Comparison of ENCODE assay signal across 11 cellular contexts in genomic region chr3:192831111-192831644, GRCh38.
A peak's percentile ranks its signal among the peaks of the same experiment; 100 is the strongest.
DNase-seq lines count a peak whose midpoint lies in the region; ATAC-seq and TF ChIP-seq lines count a peak whose summit lies in the region.
"Had no signal": no experiment of that assay in that cellular context is flagged by ENCODE, and none has a peak within 500 bp of the region (broad histone marks: within the 10 kb centered on the region; RNA-seq: fewer than 3 reads in every experiment).

No MANE protein-coding gene starts in this region.

- H3K4me2 ChIP-seq in PC-9 = no peak overlapping the region

- no peaks in the 10 kb centered on the region for H3K9me2 ChIP-seq in PC-9 (ENCODE audit: insufficient read depth)

- no peaks in the 10 kb centered on the region; the same call in 1 of the 2 replicates for H4K20me1 ChIP-seq in PC-9 (ENCODE audit: insufficient read depth)

- H3K36me3 ChIP-seq in left ventricle myocardium inferior (no peaks in the 10 kb centered on the region), brain microvascular endothelial cell (replicated peaks) (no peaks in the 10 kb centered on the region), thoracic aorta (no peaks in the 10 kb centered on the region), PC-9 (ENCODE audit: low read depth) (no peaks in the 10 kb centered on the region)

- no TSS peak for BruUV-seq in PC-9 (replicated peaks; lab: Mats Ljungman, UMichigan)

- H3K4me1 ChIP-seq in left ventricle myocardium inferior (peaks cover 57% of the 10 kb centered on the region), thoracic aorta (ENCODE audit: control insufficient read depth in 1 of 2, low read depth in 2 of 2) (peaks cover 0 to 50% of the 10 kb centered on the region in 2 donors), PC-9 (replicated peaks; ENCODE audit: insufficient read depth) (no peaks in the 10 kb centered on the region; the same call in 1 of the 2 replicates)

- H3K9me3 ChIP-seq in left ventricle myocardium inferior (replicated peaks) = no peaks in the 10 kb centered on the region
- H3K9me3 ChIP-seq in thoracic aorta = no peaks in the 10 kb centered on the region
- no peaks in the 10 kb centered on the region for H3K9me3 ChIP-seq in PC-9 (ENCODE audit: insufficient read depth, low read depth)

- CTCF ChIA-PET in PC-9 (lab: Charles Lee) = no interaction called here

- DNase-seq in left ventricle myocardium inferior (no peak), Right ventricle myocardium inferior (ENCODE audit: missing footprints) (no peak), brain microvascular endothelial cell (peak; percentile 86), thoracic aorta (ENCODE audit: low spot score) (no peak), PC-9 (no peak), T1000 (lab: John Stamatoyannopoulos, UW) (no peak)
- no peak for DNase-seq in activated CD8-positive, alpha-beta memory T cell treated with anti-CD3 and anti-CD28 coated beads, Interleukin-2, amount 50 U/mL, for 48 hours
- DNase-seq: CD4-positive, alpha-beta T cell; dermis blood vessel endothelial cell; naive thymus-derived CD8-positive, alpha-beta T cell had no signal

- ATAC-seq in Right ventricle myocardium inferior = no peak
- ATAC-seq in HG03280 (IDR thresholded peaks at IDR 0.05; ENCODE audit: unreplicated experiment) = peak; percentile 57
- ATAC-seq in thoracic aorta (ENCODE audit: insufficient number of reproducible peaks, low FRiP score, low read depth) = peak; percentile 71
- ATAC-seq: naive thymus-derived CD8-positive, alpha-beta T cell had no signal

- H3K79me2 ChIP-seq in PC-9 (ENCODE audit: low read depth) = no peaks in the 10 kb centered on the region; the same call in 1 of the 2 replicates

- in situ Hi-C loops in brain microvascular endothelial cell (cut with HindIII; ENCODE audit: low pct_ligation_motif_present, low sequenced_read_pairs) = no loop called here

- TF ChIP-seq CTCF in left ventricle myocardium inferior (IDR thresholded peaks at IDR 0.05; ENCODE audit: borderline replicate concordance) (no peak), brain microvascular endothelial cell (IDR thresholded peaks at IDR 0.05; ENCODE audit: low read depth, low read length, missing control alignments) (no peak), thoracic aorta (IDR thresholded peaks at IDR 0.05) (no peak), PC-9 (conservative IDR thresholded peaks at IDR 0.05) (no peak)

- H3F3A ChIP-seq in PC-9 (ENCODE audit: insufficient read depth, low read depth) = 0 out of 2 replicates have a peak, but pooled peaks cover 5% of the 10 kb centered on the region

- intact Hi-C loops in left ventricle myocardium inferior (cut with micrococcal nuclease) = no loop called here
- intact Hi-C loops in Right ventricle myocardium inferior (cut with DNase I) = loop anchor here (5.0 kb wide), 1 partner anchor 36 kb away; no protein-coding TSS in a partner anchor
- intact Hi-C loops in PC-9 (cut with micrococcal nuclease; ENCODE audit: unreplicated experiment) = no loop called here

- H2AFZ ChIP-seq in PC-9 = no peak overlapping the region

- POLR2A ChIA-PET in PC-9 (lab: Charles Lee; ENCODE audit: unreplicated experiment) = no interaction called here

- H3K27ac ChIP-seq in left ventricle myocardium inferior (replicated peaks) (peak overlapping the region; percentile 25), brain microvascular endothelial cell (peak overlapping the region; percentile 95), thoracic aorta (no peak overlapping the region), PC-9 (no peak overlapping the region)

- H3K27me3 ChIP-seq in left ventricle myocardium inferior (ENCODE audit: low read depth) = no peaks in the 10 kb centered on the region
- H3K27me3 ChIP-seq in brain microvascular endothelial cell (replicated peaks) = no peaks in the 10 kb centered on the region
- no peaks in the 10 kb centered on the region for H3K27me3 ChIP-seq in thoracic aorta (replicated peaks; ENCODE audit: insufficient read depth)
- H3K27me3 ChIP-seq in PC-9 (ENCODE audit: insufficient read depth, low read depth) = no peaks in the 10 kb centered on the region

- no peak overlapping the region for H3K4me3 ChIP-seq in left ventricle myocardium inferior
- no peak overlapping the region for H3K4me3 ChIP-seq in brain microvascular endothelial cell (ENCODE audit: low read depth, low read length)
- H3K4me3 ChIP-seq in thoracic aorta = no peak overlapping the region
- H3K4me3 ChIP-seq in PC-9 = no peak overlapping the region

Comparison
In these comparisons a context has a peak if more than half of its experiments do, and no peak if none do; other contexts are left out.
1. H3K27ac ChIP-seq: peak in left ventricle myocardium inferior (single experiment) and brain microvascular endothelial cell (single experiment); none in thoracic aorta (0 of 2) and PC-9 (single experiment).